In genomic region chr5:178204205-178205009, GRCh38 we compare ENCODE assay signal across 8 cellular contexts. TPM values are rescaled to one million over a fixed set of nuclear protein-coding genes. Genes with fewer than 3 reads are reported as not detected.
A peak's percentile ranks its signal among the peaks of the same experiment; 100 is the strongest.
DNase-seq lines count a peak whose midpoint lies in the region; ATAC-seq and TF ChIP-seq lines count a peak whose summit lies in the region.

TSS of gene HNRNPAB (plus strand) at chr5:178204533. CDS start at chr5:178204838, 305 bp downstream.

- H3K27me3 ChIP-seq in adipocyte (replicated peaks; ENCODE audit: control insufficient read depth, insufficient read depth, low read length), result no peaks in the 10 kb centered on the region

- peak within 1 kb of the TSS; percentile 99 for H3K27ac Mint-ChIP-seq in type B pancreatic cell

- H3K4me1 Mint-ChIP-seq in type B pancreatic cell (ENCODE audit: unreplicated experiment), result peaks cover 26% of the 10 kb centered on the region

- ATAC-seq in HG02763 (IDR thresholded peaks at IDR 0.05; ENCODE audit: unreplicated experiment), result peak; percentile 81

- TF ChIP-seq CTCF in GM12865 (IDR thresholded peaks at IDR 0.05; ENCODE audit: insufficient read depth, low read depth, low read length, missing control alignments) (no peak), type B pancreatic cell (conservative IDR thresholded peaks at IDR 0.05) (no peak)

- no peaks in the 10 kb centered on the region for H3K9me3 Mint-ChIP-seq in type B pancreatic cell

- H3K9ac ChIP-seq in adipocyte (ENCODE audit: low read length), result peak within 1 kb of the TSS; percentile 96

- H3K4me3 Mint-ChIP-seq in type B pancreatic cell, result peak within 1 kb of the TSS; percentile 99

- intact Hi-C loops in cardiac septum (cut with DNase I), result loop anchor here (2.0 kb wide), 1 partner anchor 52 kb away; the partner anchor contains the start of gene NHP2

- no peaks in the 10 kb centered on the region for H3K9me3 ChIP-seq in adipocyte (ENCODE audit: control insufficient read depth, low read length)

- peak; percentile 98 for DNase-seq in GM12865 (ENCODE audit: low read depth)
- DNase-seq in NCI-H1417 treated with DMSO at 0.1 percent for 48 hours (lab: John Stamatoyannopoulos, UW), result peak; percentile 37
- peak; percentile 94 for DNase-seq in SW480 (ENCODE audit: low spot score)
- DNase-seq in adipocyte (ENCODE audit: low read depth), result peak; percentile 99
- peak; percentile 97 for DNase-seq in cardiac septum (ENCODE audit: low spot score)
- DNase-seq in pons (ENCODE audit: low spot score), result peak; percentile 94
- peak; percentile 97 for DNase-seq in type B pancreatic cell (ENCODE audit: extremely low spot score, unreplicated experiment)

- peaks cover 28% of the 10 kb centered on the region for H3K36me3 Mint-ChIP-seq in type B pancreatic cell

- peaks cover 3% of the 10 kb centered on the region for H3K27me3 Mint-ChIP-seq in type B pancreatic cell

- H3K4me3 ChIP-seq in GM12865 (ENCODE audit: low read depth, low read length) (peak within 1 kb of the TSS; percentile 92), adipocyte (ENCODE audit: low read length) (peak within 1 kb of the TSS; percentile 89)

- H3K4me1 ChIP-seq in adipocyte (ENCODE audit: control insufficient read depth, insufficient read depth, low read length), result peaks cover 26% of the 10 kb centered on the region

- H3K36me3 ChIP-seq in adipocyte (ENCODE audit: control insufficient read depth, insufficient read depth, low read length, severe bottlenecking), result peaks cover 35% of the 10 kb centered on the region

RNA-seq across cellular contexts. Expression of gene HNRNPAB, which starts in this region (rescaled TPM):
- total RNA-seq in cardiac septum, result 105 TPM
- 174 and 245 TPM in 2 replicates for total RNA-seq in type B pancreatic cell (ENCODE audit: low replicate concordance)

Comparison
In these comparisons a context has a peak if more than half of its experiments do, and no peak if none do; other contexts are left out.
1. Peak in every context shown above with its lines: DNase-seq, ATAC-seq and H3K4me3 ChIP-seq.
2. DNase-seq: peak in every context shown above with its lines; median percentile 99 in adipocyte; 98 in GM12865; 97 in cardiac septum; 97 in type B pancreatic cell; 94 in SW480; 94 in pons; 37 in NCI-H1417 treated with DMSO at 0.1 percent for 48 hours.